ENCODE assay signal across 21 cellular contexts in genomic region chr5:134798468-134798867, GRCh38.
"Had no signal": no experiment of that assay in that cellular context is flagged by ENCODE, and none has a peak within 500 bp of the region (broad histone marks: within the 10 kb centered on the region; RNA-seq: fewer than 3 reads in every experiment).

No MANE protein-coding gene starts in this region.

- DNase-seq: activated CD4-positive, alpha-beta T cell treated with anti-CD3 and anti-CD28 coated beads for 1 hour; activated gamma-delta T cell; activated naive CD8-positive, alpha-beta T cell treated with anti-CD3 and anti-CD28 coated beads for 36 hours; amygdala; body of pancreas; caudate nucleus; colonic mucosa; heart right ventricle; left colon; lower lobe of right lung; right cardiac atrium; stimulated activated CD4-positive, alpha-beta T cell treated with anti-CD3 and anti-CD28 coated beads, Interleukin-15, amount 100 ng/mL, for 24 hours; stimulated activated CD4-positive, alpha-beta T cell treated with anti-CD3 and anti-CD28 coated beads, Interleukin-4, amount 100 ng/mL, for 1 hour; stimulated activated naive CD4-positive, alpha-beta T cell treated with Interleukin-2 at 50 U/mL for 16 hours; substantia nigra; T-helper 9 cell; uterus had no signal

- H3K27me3 ChIP-seq: body of pancreas, colonic mucosa, gastroesophageal sphincter, heart right ventricle, tibial nerve, uterus had no signal

- ATAC-seq: body of pancreas, gastroesophageal sphincter, heart right ventricle, left colon, lower lobe of right lung, right cardiac atrium had no signal

- H3K27ac ChIP-seq: body of pancreas, colonic mucosa, gastroesophageal sphincter, heart right ventricle, lower lobe of right lung, prostate gland, skin epidermis, tibial nerve, uterus had no signal

- H3K36me3 ChIP-seq: uterus had no signal

- H3K4me1 ChIP-seq: body of pancreas, colonic mucosa, gastroesophageal sphincter, heart right ventricle, lower lobe of right lung, prostate gland, tibial nerve, uterus had no signal

- H3K4me3 ChIP-seq: body of pancreas, colonic mucosa, gastroesophageal sphincter, heart right ventricle, lower lobe of right lung, prostate gland, skin epidermis, tibial nerve, uterus had no signal

- H3K9me3 ChIP-seq: body of pancreas, colonic mucosa, gastroesophageal sphincter, heart right ventricle, lower lobe of right lung, prostate gland, tibial nerve, uterus had no signal
